In genomic region chr14:89277229-89277628, GRCh38 we compare ENCODE assay signal across 16 cellular contexts.
DNase-seq lines count a peak whose midpoint lies in the region; ATAC-seq, FAIRE-seq and TF ChIP-seq lines count a peak whose summit lies in the region.
"Had no signal": no experiment of that assay in that cellular context is flagged by ENCODE, and none has a peak within 500 bp of the region (broad histone marks: within the 10 kb centered on the region; RNA-seq: fewer than 3 reads in every experiment).

No MANE protein-coding gene starts in this region.

- no peak for TF ChIP-seq EP300 in HepG2 (IDR thresholded peaks at IDR 0.05; ENCODE audit: low read depth in 2 of 2, low read length in 2 of 2)
- TF ChIP-seq EP300 in HepG2 (CRISPR knock-in tag; IDR thresholded peaks at IDR 0.05; ENCODE audit: borderline replicate concordance), result no peak

- H3K4me3 Mint-ChIP-seq in activated naive CD8-positive, alpha-beta T cell treated with anti-CD3 and anti-CD28 coated beads for 36 hours, result peak overlapping the region; percentile 16
- peak overlapping the region; percentile 73 to 75 for H3K4me3 Mint-ChIP-seq in stimulated activated naive CD8-positive, alpha-beta T cell treated with anti-CD3 and anti-CD28 coated beads, Interleukin-15, amount 100 ng/mL, for 72 hours
- H3K4me3 Mint-ChIP-seq: H9 had no signal

- CTCF ChIA-PET in HepG2 (lab: Yijun Ruan, JAX; ENCODE audit: low intra/inter-chr PET ratio, low total read pairs), result no interaction called here

- no peak overlapping the region for H2AFZ ChIP-seq in HepG2 (ENCODE audit: low read length)

- ATAC-seq in HepG2 (no peak), right lobe of liver (no peak), left lung (no peak), GM21529 (IDR thresholded peaks at IDR 0.05; ENCODE audit: unreplicated experiment) (no peak)
- no peak for ATAC-seq in stimulated activated naive CD8-positive, alpha-beta T cell treated with anti-CD3 and anti-CD28 coated beads, Interleukin-15, amount 100 ng/mL, for 72 hours
- ATAC-seq: Panc1 had no signal

- TSS peak; percentile 21 for BruUV-seq in HepG2 (replicated peaks; lab: Mats Ljungman, UMichigan)

- TF ChIP-seq CTCF in HepG2 (CRISPR knock-in tag; IDR thresholded peaks at IDR 0.05) (no peak), right lobe of liver (IDR thresholded peaks at IDR 0.05) (no peak), left lung (IDR thresholded peaks at IDR 0.05) (no peak)

- TF ChIP-seq POLR2A in HepG2 (IDR thresholded peaks at IDR 0.05; ENCODE audit: insufficient read depth in 1 of 2, low read depth in 2 of 2, low read length in 2 of 2) (no peak), right lobe of liver (IDR thresholded peaks at IDR 0.05) (no peak)

- no peak for FAIRE-seq in HepG2 (lab: Jason Lieb, UNC)

- peaks cover 77% of the 10 kb centered on the region for H3K4me1 Mint-ChIP-seq in activated naive CD8-positive, alpha-beta T cell treated with anti-CD3 and anti-CD28 coated beads for 36 hours
- peaks cover 85% of the 10 kb centered on the region for H3K4me1 Mint-ChIP-seq in stimulated activated naive CD8-positive, alpha-beta T cell treated with anti-CD3 and anti-CD28 coated beads, Interleukin-15, amount 100 ng/mL, for 72 hours

- POLR2A ChIA-PET in HepG2 (lab: Yijun Ruan, JAX), result no interaction called here

- WGBS in HepG2 (ENCODE audit: low lambda C conversion rate), result 80% methylated on average over 7 of the region's 7 CpGs
- WGBS in right lobe of liver (ENCODE audit: insufficient coverage, low coverage, low lambda C conversion rate, missing lambda C conversion rate), result 58% methylated on average over 6 of the region's 7 CpGs

- TF ChIP-seq RAD21 in HepG2 (CRISPR knock-in tag; IDR thresholded peaks at IDR 0.05), result no peak

- in situ Hi-C loops in HepG2 (cut with HindIII; ENCODE audit: extremely low pct_ligation_motif_present, low pct_unique_long_range_greater_than_20kb), result no loop called here

- no peaks in the 10 kb centered on the region for H3K4me1 ChIP-seq in HepG2 (ENCODE audit: insufficient read depth, low read length)
- no peaks in the 10 kb centered on the region for H3K4me1 ChIP-seq in right lobe of liver
- peaks cover 0 to 9% of the 10 kb centered on the region in 2 donors for H3K4me1 ChIP-seq in left lung
- H3K4me1 ChIP-seq: psoas muscle had no signal

- intact Hi-C loops in HepG2 (cut with micrococcal nuclease; ENCODE audit: unreplicated experiment) (no loop called here), right lobe of liver (cut with DNase I) (no loop called here), left lung (cut with DNase I) (no loop called here)

- peaks cover 51% of the 10 kb centered on the region for H3K79me2 ChIP-seq in HepG2 (ENCODE audit: insufficient read depth, low read length)

- H4K20me1 ChIP-seq in HepG2 (ENCODE audit: insufficient read depth, low read length), result peaks cover 23% of the 10 kb centered on the region

- H3K9ac ChIP-seq in HepG2 (ENCODE audit: insufficient read depth, low read depth, low read length), result no peak overlapping the region
- H3K9ac ChIP-seq: SK-N-SH had no signal

- no peaks in the 10 kb centered on the region for H3K27me3 Mint-ChIP-seq in activated naive CD8-positive, alpha-beta T cell treated with anti-CD3 and anti-CD28 coated beads for 36 hours
- H3K27me3 Mint-ChIP-seq in stimulated activated naive CD8-positive, alpha-beta T cell treated with anti-CD3 and anti-CD28 coated beads, Interleukin-15, amount 100 ng/mL, for 72 hours, result no peaks in the 10 kb centered on the region

- no peaks in the 10 kb centered on the region for H3K27me3 ChIP-seq in HepG2 (ENCODE audit: control insufficient read depth in 1 of 2, insufficient read depth in 2 of 2, low read length in 2 of 2)
- no peaks in the 10 kb centered on the region for H3K27me3 ChIP-seq in right lobe of liver
- no peaks in the 10 kb centered on the region for H3K27me3 ChIP-seq in left lung

- H3K27ac ChIP-seq in HepG2 (ENCODE audit: extremely low read length, insufficient read depth, low read length) (no peak overlapping the region), right lobe of liver (no peak overlapping the region), left lung (peak overlapping the region in 1 of 2 donors; percentile 57)
- H3K27ac ChIP-seq: psoas muscle had no signal

- H3K4me3 ChIP-seq in HepG2 (replicated peaks in 1 of 3; ENCODE audit: insufficient read depth in 1 of 3, low read depth in 2 of 3, low read length in 3 of 3) (no peak overlapping the region), right lobe of liver (no peak overlapping the region), left lung (no peak overlapping the region)
- H3K4me3 ChIP-seq: psoas muscle had no signal

- H3K9me3 ChIP-seq in HepG2 (ENCODE audit: low read length) (no peaks in the 10 kb centered on the region), right lobe of liver (no peaks in the 10 kb centered on the region), left lung (no peaks in the 10 kb centered on the region)
- H3K9me3 ChIP-seq: psoas muscle, SK-N-SH had no signal

- H3K27ac Mint-ChIP-seq in activated naive CD8-positive, alpha-beta T cell treated with anti-CD3 and anti-CD28 coated beads for 36 hours, result peak overlapping the region; percentile 95
- H3K27ac Mint-ChIP-seq in stimulated activated naive CD8-positive, alpha-beta T cell treated with anti-CD3 and anti-CD28 coated beads, Interleukin-15, amount 100 ng/mL, for 72 hours, result peak overlapping the region in 1 of 2 donors; percentile 97

- no peak overlapping the region for H3K4me2 ChIP-seq in HepG2 (ENCODE audit: low read depth, low read length)
- H3K4me2 ChIP-seq: SK-N-SH had no signal

- H3K36me3 ChIP-seq in HepG2 (replicated peaks in 1 of 2; ENCODE audit: control insufficient read depth in 1 of 2, insufficient read depth in 2 of 2, low read length in 2 of 2), result peaks cover 13 to 65% of the 10 kb centered on the region in 2 experiments
- no peaks in the 10 kb centered on the region for H3K36me3 ChIP-seq in right lobe of liver
- H3K36me3 ChIP-seq in left lung, result peaks cover 0 to 16% of the 10 kb centered on the region in 2 donors

- DNase-seq in HepG2 (ENCODE audit: low spot score), result no peak
- no peak for DNase-seq in right lobe of liver
- peak; percentile 42 for DNase-seq in NCI-H510A (lab: John Stamatoyannopoulos, UW)
- no peak for DNase-seq in activated naive CD8-positive, alpha-beta T cell treated with anti-CD3 and anti-CD28 coated beads for 36 hours
- peak in 1 of 2 donors; percentile 20 for DNase-seq in stimulated activated naive CD8-positive, alpha-beta T cell treated with anti-CD3 and anti-CD28 coated beads, Interleukin-15, amount 100 ng/mL, for 72 hours
- no peak for DNase-seq in left lung
- no peak for DNase-seq in DMS53 (lab: John Stamatoyannopoulos, UW)
- DNase-seq: foreskin fibroblast; H9; MM.1S; NCI-H446 treated with DMSO at 0.1 percent for 48 hours; psoas muscle; SK-N-SH; stimulated activated CD4-positive, alpha-beta T cell treated with anti-CD3 and anti-CD28 coated beads, Interleukin-12 subunit alpha, Interleukin-12 subunit beta, amount 100 ng/mL, for 4 hours had no signal

- peaks cover 5% of the 10 kb centered on the region for H3K9me3 Mint-ChIP-seq in activated naive CD8-positive, alpha-beta T cell treated with anti-CD3 and anti-CD28 coated beads for 36 hours
- peaks cover 0 to 5% of the 10 kb centered on the region in 2 donors for H3K9me3 Mint-ChIP-seq in stimulated activated naive CD8-positive, alpha-beta T cell treated with anti-CD3 and anti-CD28 coated beads, Interleukin-15, amount 100 ng/mL, for 72 hours
- H3K9me3 Mint-ChIP-seq: H9 had no signal

- H3K36me3 Mint-ChIP-seq in activated naive CD8-positive, alpha-beta T cell treated with anti-CD3 and anti-CD28 coated beads for 36 hours, result peaks cover 83% of the 10 kb centered on the region

TF ChIP-seq in HepG2, 621 proteins besides CTCF, POLR2A, EP300 and RAD21:
- TF ChIP-seq ONECUT2 (CRISPR knock-in tag; IDR thresholded peaks at IDR 0.05) (no peak), ZNF746 (CRISPR knock-in tag; IDR thresholded peaks at IDR 0.05) (no peak), GATAD2A (CRISPR knock-in tag; IDR thresholded peaks at IDR 0.05) (no peak), NFRKB (IDR thresholded peaks at IDR 0.05) (no peak), PAX8 (CRISPR knock-in tag; IDR thresholded peaks at IDR 0.05; ENCODE audit: borderline replicate concordance) (no peak), POLR2AphosphoS5 (IDR thresholded peaks at IDR 0.05; ENCODE audit: low read depth, low read length) (no peak), STAT5B (CRISPR knock-in tag; IDR thresholded peaks at IDR 0.05) (no peak), ZNF83 (CRISPR knock-in tag; IDR thresholded peaks at IDR 0.05; ENCODE audit: borderline replicate concordance) (no peak)
- TF ChIP-seq, protein P1, sequence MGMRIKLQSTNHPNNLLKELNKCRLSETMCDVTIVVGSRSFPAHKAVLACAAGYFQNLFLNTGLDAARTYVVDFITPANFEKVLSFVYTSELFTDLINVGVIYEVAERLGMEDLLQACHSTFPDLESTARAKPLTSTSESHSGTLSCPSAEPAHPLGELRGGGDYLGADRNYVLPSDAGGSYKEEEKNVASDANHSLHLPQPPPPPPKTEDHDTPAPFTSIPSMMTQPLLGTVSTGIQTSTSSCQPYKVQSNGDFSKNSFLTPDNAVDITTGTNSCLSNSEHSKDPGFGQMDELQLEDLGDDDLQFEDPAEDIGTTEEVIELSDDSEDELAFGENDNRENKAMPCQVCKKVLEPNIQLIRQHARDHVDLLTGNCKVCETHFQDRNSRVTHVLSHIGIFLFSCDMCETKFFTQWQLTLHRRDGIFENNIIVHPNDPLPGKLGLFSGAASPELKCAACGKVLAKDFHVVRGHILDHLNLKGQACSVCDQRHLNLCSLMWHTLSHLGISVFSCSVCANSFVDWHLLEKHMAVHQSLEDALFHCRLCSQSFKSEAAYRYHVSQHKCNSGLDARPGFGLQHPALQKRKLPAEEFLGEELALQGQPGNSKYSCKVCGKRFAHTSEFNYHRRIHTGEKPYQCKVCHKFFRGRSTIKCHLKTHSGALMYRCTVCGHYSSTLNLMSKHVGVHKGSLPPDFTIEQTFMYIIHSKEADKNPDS (CRISPR knock-in tag; IDR thresholded peaks at IDR 0.05), result no peak
- TF ChIP-seq, protein P2, sequence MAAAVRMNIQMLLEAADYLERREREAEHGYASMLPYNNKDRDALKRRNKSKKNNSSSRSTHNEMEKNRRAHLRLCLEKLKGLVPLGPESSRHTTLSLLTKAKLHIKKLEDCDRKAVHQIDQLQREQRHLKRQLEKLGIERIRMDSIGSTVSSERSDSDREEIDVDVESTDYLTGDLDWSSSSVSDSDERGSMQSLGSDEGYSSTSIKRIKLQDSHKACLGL (CRISPR knock-in tag; IDR thresholded peaks at IDR 0.05), result no peak
